21 cellular contexts compared by ENCODE assay signal in genomic region chr15:66782785-66783184, GRCh38.
A peak's percentile ranks its signal among the peaks of the same experiment; 100 is the strongest.
DNase-seq lines count a peak whose midpoint lies in the region; ATAC-seq and TF ChIP-seq lines count a peak whose summit lies in the region.
"Had no signal": no experiment of that assay in that cellular context is flagged by ENCODE, and none has a peak within 500 bp of the region (broad histone marks: within the 10 kb centered on the region; RNA-seq: fewer than 3 reads in every experiment).

No MANE protein-coding gene starts in this region.

- ATAC-seq in left ventricle myocardium superior (peak; percentile 20), WTC11 (no peak), T-cell (replicated peaks in 1 of 4) (no peak)
- ATAC-seq: GM12878 had no signal

- H3K4me3 Mint-ChIP-seq in WTC11 (no peak overlapping the region), nephron progenitor cell (no peak overlapping the region), T-cell (no peak overlapping the region)
- H3K4me3 Mint-ChIP-seq: CD4-positive, alpha-beta T cell; H9 had no signal

- CTCF ChIA-PET in WTC11 (lab: Charles Lee) (interaction anchor here (0.9 to 1.3 kb wide), 3 partner anchors 10 to 76 kb away, joined by 3 to 4 read pairs (median 4); no protein-coding TSS in a partner anchor), T-cell (lab: Charles Lee) (no interaction called here)

- H3K27me3 Mint-ChIP-seq in WTC11 (ENCODE audit: low read depth) (no peaks in the 10 kb centered on the region), nephron progenitor cell (ENCODE audit: low read depth, poor library complexity) (peaks cover 8% of the 10 kb centered on the region), T-cell (peaks cover 0 to 2% of the 10 kb centered on the region in 2 donors)
- H3K27me3 Mint-ChIP-seq: CD4-positive, alpha-beta T cell had no signal

- no peaks in the 10 kb centered on the region for H3K36me3 Mint-ChIP-seq in WTC11
- peaks cover 11% of the 10 kb centered on the region for H3K36me3 Mint-ChIP-seq in nephron progenitor cell (ENCODE audit: low read depth)
- H3K36me3 Mint-ChIP-seq in T-cell, result no peaks in the 10 kb centered on the region

- TF ChIP-seq CTCF in WTC11 (IDR thresholded peaks at IDR 0.05) (no peak), nephron progenitor cell (IDR thresholded peaks at IDR 0.05) (no peak)

- H3K4me1 Mint-ChIP-seq in WTC11 (peaks cover 13% of the 10 kb centered on the region), nephron progenitor cell (peaks cover 75% of the 10 kb centered on the region), T-cell (no peaks in the 10 kb centered on the region)

- DNase-seq in left ventricle myocardium superior (no peak), cardiac septum (ENCODE audit: low spot score) (no peak), WTC11 (ENCODE audit: low spot score) (no peak), nephron progenitor cell (no peak), HuH-7.5 (ENCODE audit: low spot score) (no peak), NCI-H526 (lab: John Stamatoyannopoulos, UW) (no peak), T-cell (no peak)
- DNase-seq: CD4-positive, alpha-beta T cell; COR-L47; DMS 273 treated with DMSO at 0.1 percent for 48 hours; DND-41; GM23248; H9; NCI-H1105; NCI-H146; NCI-H2029; NCI-H2227 treated with DMSO at 0.1 percent for 48 hours; NCI-H510A; NCI-H774; NK-92 treated with Interleukin-12 subunit alpha and Interleukin-12 subunit beta, amount 100 ng/mL, for 24 hours had no signal

- POLR2A ChIA-PET in WTC11 (lab: Charles Lee) (no interaction called here), T-cell (lab: Charles Lee) (no interaction called here)

- H3K27ac Mint-ChIP-seq in WTC11 (peak overlapping the region; percentile 36; the same call in 1 of the 2 replicates), nephron progenitor cell (peak overlapping the region; percentile 54), T-cell (no peak overlapping the region)
- H3K27ac Mint-ChIP-seq: CD4-positive, alpha-beta T cell had no signal

- intact Hi-C loops in left ventricle myocardium superior (cut with micrococcal nuclease) (loop anchor here (10.0 kb wide), 1 partner anchor 72 kb away; no protein-coding TSS in a partner anchor), cardiac septum (cut with DNase I) (no loop called here)

- H3K9me3 Mint-ChIP-seq in WTC11, result no peaks in the 10 kb centered on the region
- H3K9me3 Mint-ChIP-seq in nephron progenitor cell, result no peaks in the 10 kb centered on the region
- no peaks in the 10 kb centered on the region for H3K9me3 Mint-ChIP-seq in T-cell
- H3K9me3 Mint-ChIP-seq: CD4-positive, alpha-beta T cell; H9 had no signal

TF ChIP-seq in WTC11, 78 proteins besides CTCF, POLR2A, EP300 and RAD21:
- TF ChIP-seq NFE2L1 (CRISPR knock-in tag; IDR thresholded peaks at IDR 0.05), result no peak
- TF ChIP-seq FOXP1 (CRISPR knock-in tag; IDR thresholded peaks at IDR 0.05; ENCODE audit: borderline replicate concordance), result no peak
- TF ChIP-seq FOXP4 (CRISPR knock-in tag; IDR thresholded peaks at IDR 0.05), result no peak
- no peak for TF ChIP-seq ZNF121 (CRISPR knock-in tag; IDR thresholded peaks at IDR 0.05)
- TF ChIP-seq SP1 (CRISPR knock-in tag; conservative IDR thresholded peaks at IDR 0.05), result no peak
- no peak for TF ChIP-seq OVOL2 (CRISPR knock-in tag; IDR thresholded peaks at IDR 0.05; ENCODE audit: borderline replicate concordance)
- TF ChIP-seq, protein P1, sequence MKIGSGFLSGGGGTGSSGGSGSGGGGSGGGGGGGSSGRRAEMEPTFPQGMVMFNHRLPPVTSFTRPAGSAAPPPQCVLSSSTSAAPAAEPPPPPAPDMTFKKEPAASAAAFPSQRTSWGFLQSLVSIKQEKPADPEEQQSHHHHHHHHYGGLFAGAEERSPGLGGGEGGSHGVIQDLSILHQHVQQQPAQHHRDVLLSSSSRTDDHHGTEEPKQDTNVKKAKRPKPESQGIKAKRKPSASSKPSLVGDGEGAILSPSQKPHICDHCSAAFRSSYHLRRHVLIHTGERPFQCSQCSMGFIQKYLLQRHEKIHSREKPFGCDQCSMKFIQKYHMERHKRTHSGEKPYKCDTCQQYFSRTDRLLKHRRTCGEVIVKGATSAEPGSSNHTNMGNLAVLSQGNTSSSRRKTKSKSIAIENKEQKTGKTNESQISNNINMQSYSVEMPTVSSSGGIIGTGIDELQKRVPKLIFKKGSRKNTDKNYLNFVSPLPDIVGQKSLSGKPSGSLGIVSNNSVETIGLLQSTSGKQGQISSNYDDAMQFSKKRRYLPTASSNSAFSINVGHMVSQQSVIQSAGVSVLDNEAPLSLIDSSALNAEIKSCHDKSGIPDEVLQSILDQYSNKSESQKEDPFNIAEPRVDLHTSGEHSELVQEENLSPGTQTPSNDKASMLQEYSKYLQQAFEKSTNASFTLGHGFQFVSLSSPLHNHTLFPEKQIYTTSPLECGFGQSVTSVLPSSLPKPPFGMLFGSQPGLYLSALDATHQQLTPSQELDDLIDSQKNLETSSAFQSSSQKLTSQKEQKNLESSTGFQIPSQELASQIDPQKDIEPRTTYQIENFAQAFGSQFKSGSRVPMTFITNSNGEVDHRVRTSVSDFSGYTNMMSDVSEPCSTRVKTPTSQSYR (CRISPR knock-in tag; IDR thresholded peaks at IDR 0.05), result no peak
- no peak for TF ChIP-seq MAX (CRISPR knock-in tag; IDR thresholded peaks at IDR 0.05)
- TF ChIP-seq ETV6 (CRISPR knock-in tag; IDR thresholded peaks at IDR 0.05), result no peak
- no peak for TF ChIP-seq TEAD4 (CRISPR knock-in tag; IDR thresholded peaks at IDR 0.05)
- TF ChIP-seq, protein P2, sequence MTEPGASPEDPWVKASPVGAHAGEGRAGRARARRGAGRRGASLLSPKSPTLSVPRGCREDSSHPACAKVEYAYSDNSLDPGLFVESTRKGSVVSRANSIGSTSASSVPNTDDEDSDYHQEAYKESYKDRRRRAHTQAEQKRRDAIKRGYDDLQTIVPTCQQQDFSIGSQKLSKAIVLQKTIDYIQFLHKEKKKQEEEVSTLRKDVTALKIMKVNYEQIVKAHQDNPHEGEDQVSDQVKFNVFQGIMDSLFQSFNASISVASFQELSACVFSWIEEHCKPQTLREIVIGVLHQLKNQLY (CRISPR knock-in tag; IDR thresholded peaks at IDR 0.05), result no peak
TF ChIP-seq in WTC11: peak in this region for 0.

Comparison
In these comparisons a context has a peak if more than half of its experiments do, and no peak if none do; other contexts are left out.
1. H3K27ac Mint-ChIP-seq: peak in WTC11 (single experiment) and nephron progenitor cell (single experiment); none in T-cell (0 of 2).